Comparison of ENCODE assay signal across 7 cellular contexts in the genomic region with DNA sequence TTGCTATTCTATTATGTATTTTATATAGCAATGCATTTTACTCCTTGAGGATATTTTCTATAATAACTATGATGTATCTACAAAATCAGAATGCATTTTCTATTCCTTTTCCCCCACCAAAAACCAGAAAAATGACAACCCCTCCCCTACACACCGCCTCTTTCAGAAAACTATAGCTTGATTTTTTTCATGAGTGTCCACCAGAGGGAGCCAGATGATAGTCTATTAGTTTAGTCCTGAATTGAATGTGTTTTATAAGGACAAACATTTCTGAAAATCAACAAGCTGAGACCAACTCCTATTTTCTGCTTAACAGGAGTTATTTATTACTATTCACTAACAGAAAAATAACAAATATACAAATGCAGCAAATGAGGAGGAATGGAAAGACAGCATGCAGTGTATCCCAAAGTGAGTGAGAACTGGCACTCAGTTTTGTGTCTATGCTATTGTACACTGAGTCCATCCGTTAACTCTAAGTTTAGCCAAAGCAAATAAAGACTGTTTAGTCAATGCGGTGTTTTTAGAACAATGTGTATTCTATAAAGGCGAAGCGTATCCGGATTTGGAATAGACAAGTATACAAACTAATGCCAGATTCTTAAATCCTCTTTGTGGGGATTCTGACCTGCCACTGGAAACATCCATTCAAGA.
DNase-seq lines count a peak whose midpoint lies in the region; ATAC-seq and TF ChIP-seq lines count a peak whose summit lies in the region.

No MANE protein-coding gene starts in this region.

- H3K4me1 ChIP-seq in NT2/D1 (ENCODE audit: insufficient read depth, insufficient read length), result no peaks in the 10 kb centered on the region

- POLR2A ChIA-PET in HEK293T (lab: Yijun Ruan, JAX), result interaction anchor here (2.3 kb wide), 1 partner anchor 343 kb away, joined by 6 read pairs; no protein-coding TSS in a partner anchor

- no peaks in the 10 kb centered on the region for H3K9me3 ChIP-seq in NT2/D1 (ENCODE audit: insufficient read depth, low read length)

- H3K4me3 ChIP-seq in NT2/D1 (ENCODE audit: insufficient read length, low read depth), result no peak overlapping the region

- H3K36me3 ChIP-seq in NT2/D1 (ENCODE audit: insufficient read depth, insufficient read length, low read length), result no peaks in the 10 kb centered on the region

- no peaks in the 10 kb centered on the region for H3K27me3 ChIP-seq in NT2/D1 (ENCODE audit: insufficient read depth, insufficient read length)

- DNase-seq in DMS53 (lab: John Stamatoyannopoulos, UW), result peak; percentile 73
- peak; percentile 27 for DNase-seq in HEK293T (ENCODE audit: extremely low spot score)
- DNase-seq in NT2/D1 (ENCODE audit: low read depth, low spot score), result peak; percentile 35
- peak; percentile 79 for DNase-seq in astrocyte of the hippocampus (ENCODE audit: low read depth, low spot score)
- DNase-seq in iPS-NIHi11 (ENCODE audit: low spot score), result peak; percentile 26
- peak; percentile 18 to 19 for DNase-seq in stimulated activated CD4-positive, alpha-beta T cell treated with anti-CD3 and anti-CD28 coated beads, Interleukin-4, amount 100 ng/mL, for 48 hours (ENCODE audit: low read depth in 2 of 2)

- CTCF ChIA-PET in HEK293T (lab: Yijun Ruan, JAX), result interaction anchor here (0.5 to 7.3 kb wide), 15 partner anchors 8 to 778 kb away, joined by 3 to 116 read pairs (median 4); a partner anchor contains a TSS

- no peak overlapping the region for H3K9ac ChIP-seq in NT2/D1 (ENCODE audit: insufficient read length, low read depth)

- ATAC-seq in HG02970 (IDR thresholded peaks at IDR 0.05; ENCODE audit: low FRiP score, unreplicated experiment), result no peak

TF ChIP-seq in HEK293T, 16 proteins besides CTCF, POLR2A, EP300 and RAD21:
- 0 out of 2 replicates have a peak, but pooled peaks have one; percentile 34 for TF ChIP-seq FOXK2 (IDR thresholded peaks at IDR 0.05)
- TF ChIP-seq L3MBTL2 (conservative IDR thresholded peaks at IDR 0.05), result no peak
- TF ChIP-seq ZNF384 (IDR thresholded peaks at IDR 0.05), result no peak
- no peak for TF ChIP-seq TARDBP (IDR thresholded peaks at IDR 0.05)

Comparison
In these comparisons a context has a peak if more than half of its experiments do, and no peak if none do; other contexts are left out.
1. DNase-seq: peak in every context shown above with its lines; median percentile 79 in astrocyte of the hippocampus; 73 in DMS53; 35 in NT2/D1; 27 in HEK293T; 26 in iPS-NIHi11; 18 in stimulated activated CD4-positive, alpha-beta T cell treated with anti-CD3 and anti-CD28 coated beads, Interleukin-4, amount 100 ng/mL, for 48 hours.